ENCODE assay signal across 19 cellular contexts in the genomic region with DNA sequence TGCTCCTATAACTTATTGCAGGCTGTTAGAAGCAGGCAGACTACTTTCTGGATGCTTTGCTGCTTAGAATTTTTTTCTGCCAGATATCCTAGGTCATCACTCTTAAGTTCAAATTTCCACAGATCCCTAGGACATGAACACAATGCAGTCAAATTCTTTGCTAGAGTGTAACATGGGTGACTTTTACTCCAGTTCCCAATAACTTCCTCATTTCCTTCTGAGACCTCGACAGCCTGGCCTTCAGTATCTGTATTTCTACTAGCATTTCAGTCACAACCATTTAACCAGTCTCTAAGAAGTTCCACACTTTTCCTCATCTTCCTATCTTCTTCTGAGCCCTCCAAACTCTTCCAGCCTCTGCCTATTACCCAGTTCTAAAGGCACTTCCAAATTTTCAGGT.
"Had no signal": no experiment of that assay in that cellular context is flagged by ENCODE, and none has a peak within 500 bp of the region (broad histone marks: within the 10 kb centered on the region; RNA-seq: fewer than 3 reads in every experiment).

No MANE protein-coding gene starts in this region.

- H3K4me3 ChIP-seq: coronary artery, heart left ventricle, lung, right lobe of liver, skin epidermis, tibial artery had no signal

- H3K27me3 ChIP-seq: heart left ventricle, right lobe of liver, tibial artery had no signal

- H3K27ac ChIP-seq: coronary artery, heart left ventricle, right lobe of liver, skin epidermis, tibial artery, VCaP had no signal

- DNase-seq: activated CD4-positive, alpha-beta T cell treated with anti-CD3 and anti-CD28 coated beads, Interleukin-2, amount 10 ng/mL, durations not matched to agents 7 days and 5 days; activated CD8-positive, alpha-beta memory T cell treated with anti-CD3 and anti-CD28 coated beads, Interleukin-2, amount 10 ng/mL, durations not matched to agents 7 days and 5 days; activated CD8-positive, alpha-beta T cell treated with anti-CD3 and anti-CD28 coated beads for 36 hours; activated effector memory CD4-positive, alpha-beta T cell treated with anti-CD3 and anti-CD28 coated beads, Interleukin-2, amount 50 U/mL, for 16 hours; activated naive CD4-positive, alpha-beta T cell treated with anti-CD3 and anti-CD28 coated beads, Interleukin-2, amount 10 ng/mL, durations not matched to agents 7 days and 5 days; activated T-cell treated with anti-CD3 and anti-CD28 coated beads for 4 hours; amygdala; effector CD4-positive, alpha-beta T cell; heart left ventricle; naive B cell; occipital lobe; right lobe of liver; stimulated activated CD4-positive, alpha-beta T cell treated with anti-CD3 and anti-CD28 coated beads, Interleukin-1b, Interleukin-23, amount 100 ng/mL, for 48 hours; T1000; tibial artery had no signal
